ENCODE assay signal across 19 cellular contexts in the genomic region with DNA sequence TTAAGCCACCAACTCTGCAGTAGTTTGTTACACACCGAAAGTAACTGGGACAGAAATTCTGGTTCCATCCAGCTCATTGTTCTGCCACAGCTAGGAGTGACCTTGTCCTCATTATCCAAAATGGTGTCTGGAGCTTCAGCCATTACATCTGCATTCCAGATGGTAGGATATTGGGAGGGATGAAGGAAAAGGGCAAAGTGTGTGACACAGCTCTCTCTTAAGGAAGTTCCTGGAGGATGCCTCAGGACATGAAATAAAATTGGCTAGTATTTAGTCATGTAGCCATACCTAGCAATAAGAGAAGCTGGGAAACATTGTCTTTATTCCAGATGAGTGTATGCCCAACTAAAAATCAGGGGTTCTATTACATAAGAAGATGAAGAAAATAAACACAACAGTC.
DNase-seq lines count a peak whose midpoint lies in the region; ATAC-seq, FAIRE-seq and TF ChIP-seq lines count a peak whose summit lies in the region.
"Had no signal": no experiment of that assay in that cellular context is flagged by ENCODE, and none has a peak within 500 bp of the region (broad histone marks: within the 10 kb centered on the region; RNA-seq: fewer than 3 reads in every experiment).

No MANE protein-coding gene starts in this region.

- H3K36me3 ChIP-seq in GM23248 (ENCODE audit: low read depth) (no peaks in the 10 kb centered on the region), WERI-Rb-1 (no peaks in the 10 kb centered on the region)
- H3K36me3 ChIP-seq: BE2C; BLaER1 treated with 17β-estradiol and CSF1 and Interleukin-3, amounts not matched to agents 10 nM and 100 nM had no signal

- H3K9ac ChIP-seq in GM23248, result no peak overlapping the region
- H3K9ac ChIP-seq: BLaER1 treated with 17β-estradiol and CSF1 and Interleukin-3, amounts not matched to agents 10 nM and 100 nM had no signal

- H3K27ac ChIP-seq in GM23248 (no peak overlapping the region), WERI-Rb-1 (peak overlapping the region; percentile 72)
- H3K27ac ChIP-seq: BLaER1 treated with 17β-estradiol and CSF1 and Interleukin-3, amounts not matched to agents 10 nM and 100 nM had no signal

- no peak for FAIRE-seq in urothelium cell line (lab: Jason Lieb, UNC)
- FAIRE-seq: D721Med, G401.6, H1 had no signal

- 70 to 85% methylated on average over 1 of the region's 1 CpG for WGBS in GM23248 (ENCODE audit: low coverage in 1 of 2, low lambda C conversion rate in 2 of 2, missing lambda C conversion rate in 2 of 2), 2 experiments

- no peak for TF ChIP-seq CTCF in WERI-Rb-1 (IDR thresholded peaks at IDR 0.05; ENCODE audit: low read depth, low read length)

- H3K9me2 ChIP-seq in GM23248 (ENCODE audit: insufficient read depth), result no peaks in the 10 kb centered on the region

- in situ Hi-C loops in GM23248 (cut with MboI), result no loop called here
- in situ Hi-C loops in G401 (cut with HindIII; ENCODE audit: low sequenced_read_pairs), result no loop called here

- no peaks in the 10 kb centered on the region for H3K79me2 ChIP-seq in GM23248 (ENCODE audit: insufficient read depth)

- DNase-seq in EH (ENCODE audit: low read depth) (peak; percentile 10), GM23248 (peak; percentile 5), WERI-Rb-1 (no peak), urothelium cell line (ENCODE audit: low spot score) (no peak), G401 (ENCODE audit: low spot score) (no peak)
- DNase-seq: AML-193; BE2C; CD4-positive, alpha-beta T cell; CD8-positive, alpha-beta memory T cell; DMS 273 treated with DMSO at 0.1 percent for 48 hours; DMS79; H7; HCEC 1CT had no signal

- ATAC-seq in HG03280 (IDR thresholded peaks at IDR 0.05; ENCODE audit: unreplicated experiment) (no peak), GM21528 (IDR thresholded peaks at IDR 0.05; ENCODE audit: low FRiP score, unreplicated experiment) (no peak)

- H3F3A ChIP-seq in GM23248 (ENCODE audit: insufficient read depth), result no peaks in the 10 kb centered on the region

- no peak overlapping the region for H2AFZ ChIP-seq in GM23248

- H4K20me1 ChIP-seq in GM23248 (ENCODE audit: insufficient read depth), result no peaks in the 10 kb centered on the region
- H4K20me1 ChIP-seq: BLaER1 treated with 17β-estradiol and CSF1 and Interleukin-3, amounts not matched to agents 10 nM and 100 nM had no signal

- no peak overlapping the region for H3K4me2 ChIP-seq in GM23248 (ENCODE audit: unreplicated experiment)

- H3K4me3 ChIP-seq in GM23248 (no peak overlapping the region), WERI-Rb-1 (ENCODE audit: low read depth, low read length) (no peak overlapping the region)
- H3K4me3 ChIP-seq: BLaER1 treated with 17β-estradiol and CSF1 and Interleukin-3, amounts not matched to agents 10 nM and 100 nM had no signal

- H3K27me3 ChIP-seq in GM23248 (replicated peaks; ENCODE audit: insufficient read depth), result no peaks in the 10 kb centered on the region
- no peaks in the 10 kb centered on the region for H3K27me3 ChIP-seq in WERI-Rb-1 (ENCODE audit: insufficient read depth, low read depth, severe bottlenecking)
- H3K27me3 ChIP-seq: BE2C had no signal

- H3K4me1 ChIP-seq in GM23248 (ENCODE audit: insufficient read depth), result no peaks in the 10 kb centered on the region
- H3K4me1 ChIP-seq: BE2C had no signal

- H3K9me3 ChIP-seq in GM23248 (ENCODE audit: low read depth) (no peaks in the 10 kb centered on the region), WERI-Rb-1 (ENCODE audit: severe bottlenecking) (peaks cover 3% of the 10 kb centered on the region)
- H3K9me3 ChIP-seq: BE2C; BLaER1 treated with 17β-estradiol and CSF1 and Interleukin-3, amounts not matched to agents 10 nM and 100 nM had no signal

Comparison
In these comparisons a context has a peak if more than half of its experiments do, and no peak if none do; other contexts are left out.
1. DNase-seq: peak in EH (single experiment) and GM23248 (single experiment); none in WERI-Rb-1 (single experiment), urothelium cell line (single experiment) and G401 (single experiment).